Comparison of ENCODE assay signal across 12 cellular contexts in genomic region chr9:93952119-93952783, GRCh38. TPM values are rescaled to one million over a fixed set of nuclear protein-coding genes. Genes with fewer than 3 reads are reported as not detected.
DNase-seq lines count a peak whose midpoint lies in the region; ATAC-seq and TF ChIP-seq lines count a peak whose summit lies in the region.
"Had no signal": no experiment of that assay in that cellular context is flagged by ENCODE, and none has a peak within 500 bp of the region (broad histone marks: within the 10 kb centered on the region; RNA-seq: fewer than 3 reads in every experiment).

No MANE protein-coding gene starts in this region.

- H3K27ac Mint-ChIP-seq in natural killer cell treated with Interleukin-12 subunit alpha and Interleukin-12 subunit beta and Interleukin-15 and Interleukin-18, amount 100 ng/mL, for 72 hours = no peak overlapping the region

- H3K4me3 Mint-ChIP-seq in natural killer cell treated with Interleukin-12 subunit alpha and Interleukin-12 subunit beta and Interleukin-15 and Interleukin-18, amount 100 ng/mL, for 72 hours = peak overlapping the region; percentile 36

- H3K9me3 ChIP-seq in right cardiac atrium (ENCODE audit: control insufficient read depth, low read length) (no peaks in the 10 kb centered on the region), vagina (no peaks in the 10 kb centered on the region)
- H3K9me3 ChIP-seq: gastroesophageal sphincter had no signal

- ATAC-seq in right cardiac atrium (no peak), Right ventricle myocardium inferior (no peak)
- no peak for ATAC-seq in natural killer cell treated with Interleukin-12 subunit alpha and Interleukin-12 subunit beta and Interleukin-15 and Interleukin-18, amount 100 ng/mL, for 72 hours
- ATAC-seq: gastroesophageal sphincter had no signal

- H3K36me3 ChIP-seq in vagina = no peaks in the 10 kb centered on the region

- no peak for DNase-seq in right cardiac atrium
- DNase-seq in Right ventricle myocardium inferior (ENCODE audit: missing footprints) = no peak
- no peak for DNase-seq in coronary artery (ENCODE audit: low spot score)
- no peak for DNase-seq in natural killer cell treated with Interleukin-12 subunit alpha and Interleukin-12 subunit beta and Interleukin-15 and Interleukin-18, amount 100 ng/mL, for 72 hours (ENCODE audit: low spot score)
- no peak for DNase-seq in vagina (ENCODE audit: extremely low spot score in 2 of 2)
- no peak for DNase-seq in NOMO-1 treated with dmso at 0.1 percent for 144 hours (lab: John Stamatoyannopoulos, UW; ENCODE audit: unreplicated experiment)
- DNase-seq in SKM-1 treated with dmso at 0.1 percent for 144 hours (lab: John Stamatoyannopoulos, UW; ENCODE audit: unreplicated experiment) = no peak
- DNase-seq in SIG-M5 (lab: John Stamatoyannopoulos, UW) = no peak
- DNase-seq: activated naive CD4-positive, alpha-beta T cell had no signal

- peak overlapping the region; percentile 52 for H3K4me3 ChIP-seq in right cardiac atrium (ENCODE audit: low read length)
- peak overlapping the region; percentile 78 for H3K4me3 ChIP-seq in coronary artery
- peak overlapping the region; percentile 34 to 49 for H3K4me3 ChIP-seq in vagina
- H3K4me3 ChIP-seq: lung had no signal

- intact Hi-C loops in right cardiac atrium (cut with DNase I) (loop anchor here in 1 of 4 donors (10.0 kb wide), 1 partner anchor 127 kb away; no protein-coding TSS in a partner anchor), Right ventricle myocardium inferior (cut with DNase I) (no loop called here), vagina (cut with DNase I) (no loop called here)

- TF ChIP-seq CTCF in coronary artery (IDR thresholded peaks at IDR 0.05) (no peak), vagina (IDR thresholded peaks at IDR 0.05) (no peak)

- H3K36me3 Mint-ChIP-seq in natural killer cell treated with Interleukin-12 subunit alpha and Interleukin-12 subunit beta and Interleukin-15 and Interleukin-18, amount 100 ng/mL, for 72 hours = peaks cover 9% of the 10 kb centered on the region

- H3K27ac ChIP-seq in right cardiac atrium (ENCODE audit: low read length) = no peak overlapping the region
- H3K27ac ChIP-seq in coronary artery = no peak overlapping the region
- H3K27ac ChIP-seq in vagina = no peak overlapping the region
- H3K27ac ChIP-seq: gastroesophageal sphincter had no signal

- no peaks in the 10 kb centered on the region for H3K9me3 Mint-ChIP-seq in natural killer cell treated with Interleukin-12 subunit alpha and Interleukin-12 subunit beta and Interleukin-15 and Interleukin-18, amount 100 ng/mL, for 72 hours

- peaks cover 2% of the 10 kb centered on the region for H3K4me1 ChIP-seq in right cardiac atrium (ENCODE audit: control insufficient read depth, insufficient read depth, low read length)
- peaks cover 48% of the 10 kb centered on the region for H3K4me1 ChIP-seq in vagina

- peaks cover 6 to 24% of the 10 kb centered on the region in 2 donors for H3K4me1 Mint-ChIP-seq in natural killer cell treated with Interleukin-12 subunit alpha and Interleukin-12 subunit beta and Interleukin-15 and Interleukin-18, amount 100 ng/mL, for 72 hours (ENCODE audit: low read depth in 2 of 2)

- H3K27me3 ChIP-seq in right cardiac atrium (ENCODE audit: control insufficient read depth, insufficient read depth) = no peaks in the 10 kb centered on the region
- H3K27me3 ChIP-seq in vagina = peaks cover 49% of the 10 kb centered on the region

- H3K27me3 Mint-ChIP-seq in natural killer cell treated with Interleukin-12 subunit alpha and Interleukin-12 subunit beta and Interleukin-15 and Interleukin-18, amount 100 ng/mL, for 72 hours = peaks cover 51 to 57% of the 10 kb centered on the region in 2 donors

- no peak for TF ChIP-seq POLR2A in vagina (IDR thresholded peaks at IDR 0.05)

- WGBS in right cardiac atrium = 4% methylated on average over 39 of the region's 39 CpGs

RNA-seq across cellular contexts. Expression of gene BARX1, which starts 2.9 kb away (rescaled TPM):
- total RNA-seq in right cardiac atrium (not detected), Right ventricle myocardium inferior (not detected), vagina (not detected)
- polyA plus RNA-seq in right cardiac atrium = not detected
- under 1 TPM in 1 of 2 donors, not detected in 1; 0.29 TPM for total RNA-seq in natural killer cell treated with Interleukin-12 subunit alpha and Interleukin-12 subunit beta and Interleukin-15 and Interleukin-18, amount 100 ng/mL, for 72 hours
- total RNA-seq: lung, renal cortical epithelial cell had no signal
